Comparison of ENCODE assay signal across 8 cellular contexts in the genomic region with DNA sequence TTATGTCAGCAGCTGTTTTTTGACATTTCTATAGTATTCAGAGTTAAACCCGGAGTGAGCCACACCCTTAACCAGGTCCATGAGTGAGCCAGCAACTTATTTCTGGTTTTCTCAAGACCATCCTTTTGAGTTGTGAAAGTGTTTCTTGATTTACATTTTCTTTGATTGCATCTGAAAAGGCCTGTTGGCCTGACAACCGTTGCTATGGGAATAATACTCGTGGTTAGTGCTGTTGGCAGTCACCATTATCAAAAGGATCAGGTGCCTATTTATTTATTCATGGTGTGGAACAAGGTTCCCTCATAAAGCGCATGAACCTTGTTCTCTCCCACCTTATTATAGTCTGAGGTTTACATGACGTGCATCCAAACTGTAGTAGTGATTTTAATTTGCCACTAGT.
DNase-seq lines count a peak whose midpoint lies in the region; ATAC-seq and TF ChIP-seq lines count a peak whose summit lies in the region.
"Had no signal": no experiment of that assay in that cellular context is flagged by ENCODE, and none has a peak within 500 bp of the region (broad histone marks: within the 10 kb centered on the region; RNA-seq: fewer than 3 reads in every experiment).

No MANE protein-coding gene starts in this region.

- DNase-seq in NCI-H2029 treated with DMSO at 0.1 percent for 48 hours (lab: John Stamatoyannopoulos, UW) (peak; percentile 75), caudate nucleus (lab: John Stamatoyannopoulos, UW) (peak in 12 of 61 donors; percentile 1 to 71 (median 13)), retina (peak; percentile 51), ascending aorta (ENCODE audit: low spot score in 2 of 2) (no peak), heart left ventricle (no peak), H7 (no peak)

- intact Hi-C loops in ascending aorta (cut with DNase I) (no loop called here), heart left ventricle (cut with DNase I) (no loop called here)

- H3K9me3 ChIP-seq in ascending aorta: no peaks in the 10 kb centered on the region
- H3K9me3 ChIP-seq in heart left ventricle: no peaks in the 10 kb centered on the region
- H3K9me3 ChIP-seq: gastroesophageal sphincter had no signal

- no peak for TF ChIP-seq POLR2A in heart left ventricle (IDR thresholded peaks at IDR 0.05)

- no peak overlapping the region for H3K4me3 ChIP-seq in ascending aorta
- no peak overlapping the region for H3K4me3 ChIP-seq in heart left ventricle
- no peak overlapping the region for H3K4me3 ChIP-seq in H7 (ENCODE audit: insufficient read depth, low read depth, low read length)
- H3K4me3 ChIP-seq: gastroesophageal sphincter had no signal

- no peaks in the 10 kb centered on the region for H3K36me3 ChIP-seq in ascending aorta
- no peaks in the 10 kb centered on the region for H3K36me3 ChIP-seq in heart left ventricle
- H3K36me3 ChIP-seq in H7 (replicated peaks; ENCODE audit: control insufficient read depth, insufficient read depth, low read length): no peaks in the 10 kb centered on the region
- H3K36me3 ChIP-seq: gastroesophageal sphincter had no signal

- WGBS in heart left ventricle, 4 donors: 82 to 90% (median 86%) methylated on average over 5 of the region's 5 CpGs

- no peak for TF ChIP-seq CTCF in ascending aorta (IDR thresholded peaks at IDR 0.05)
- TF ChIP-seq CTCF in heart left ventricle (IDR thresholded peaks at IDR 0.05): no peak

- ATAC-seq in HG02678 (IDR thresholded peaks at IDR 0.05; ENCODE audit: unreplicated experiment) (peak; percentile 47), heart left ventricle (no peak)
- ATAC-seq: gastroesophageal sphincter had no signal

- peak overlapping the region; percentile 28 for H3K27ac ChIP-seq in caudate nucleus (ENCODE audit: low read depth, low read length)
- H3K27ac ChIP-seq in ascending aorta: no peak overlapping the region
- H3K27ac ChIP-seq in heart left ventricle: no peak overlapping the region
- H3K27ac ChIP-seq: gastroesophageal sphincter had no signal

- no peaks in the 10 kb centered on the region for H3K4me1 ChIP-seq in ascending aorta
- H3K4me1 ChIP-seq in heart left ventricle: no peaks in the 10 kb centered on the region
- H3K4me1 ChIP-seq: gastroesophageal sphincter had no signal

- H3K27me3 ChIP-seq in ascending aorta (no peaks in the 10 kb centered on the region), heart left ventricle (no peaks in the 10 kb centered on the region), H7 (ENCODE audit: control insufficient read depth, insufficient read depth, low read length) (no peaks in the 10 kb centered on the region)
- H3K27me3 ChIP-seq: gastroesophageal sphincter had no signal

Comparison
In these comparisons a context has a peak if more than half of its experiments do, and no peak if none do; other contexts are left out.
1. DNase-seq: peak in NCI-H2029 treated with DMSO at 0.1 percent for 48 hours (single experiment) and retina (single experiment); none in ascending aorta (0 of 2), heart left ventricle (0 of 5) and H7 (single experiment).